22 cellular contexts compared by ENCODE assay signal in the genomic region with DNA sequence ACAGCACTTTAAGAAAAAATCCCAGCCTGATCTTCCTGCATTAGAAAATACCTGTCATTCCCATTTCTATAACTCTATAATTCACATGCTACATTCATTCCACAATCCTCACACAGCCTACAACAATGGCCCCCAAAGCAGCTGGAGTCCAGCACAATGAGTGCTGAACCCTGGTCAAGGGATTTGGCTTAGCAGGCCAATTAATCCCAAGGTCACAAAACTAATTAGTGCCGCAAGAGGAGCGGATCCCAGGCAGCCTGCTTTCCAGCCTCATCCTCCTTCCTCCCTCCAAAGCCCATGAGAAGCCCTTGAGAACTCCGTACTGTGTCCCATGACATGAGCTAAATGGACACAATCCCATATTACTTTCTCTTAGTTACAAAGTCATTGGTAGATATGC.
"Had no signal": no experiment of that assay in that cellular context is flagged by ENCODE, and none has a peak within 500 bp of the region (broad histone marks: within the 10 kb centered on the region; RNA-seq: fewer than 3 reads in every experiment).

No MANE protein-coding gene starts in this region.

- DNase-seq: Kasumi-1, MM.1S, NCI-H1105, NCI-H1417, NCI-H1436 treated with DMSO at 0.1 percent for 48 hours, NCI-H1694, NCI-H187 treated with DMSO at 0.1 percent for 48 hours, NCI-H2029 treated with DMSO at 0.1 percent for 48 hours, NCI-H2171 treated with DMSO at 0.1 percent for 48 hours, NCI-H345, NCI-H446 treated with DMSO at 0.1 percent for 48 hours, NCI-H510A treated with DMSO at 0.1 percent for 48 hours, PC-9, Peyer's patch, SHP77 treated with DMSO at 0.1 percent for 48 hours, SJCRH30 had no signal

- H3K36me3 ChIP-seq: Peyer's patch, SJCRH30 had no signal

- H3K4me3 ChIP-seq: K562, PC-9, Peyer's patch, SJCRH30 had no signal

- H2AFZ ChIP-seq: PC-9 had no signal

- H3K36me3 Mint-ChIP-seq: IgD-negative memory B cell had no signal

- H3K4me3 Mint-ChIP-seq: IgD-negative memory B cell had no signal

- H3K9me3 ChIP-seq: Peyer's patch, SJCRH30 had no signal

- H3K27ac ChIP-seq: HL-60, KMS-11, PC-9, Peyer's patch, SJCRH30 had no signal

- H3K4me1 ChIP-seq: SJCRH30 had no signal

- H3K27me3 ChIP-seq: Peyer's patch, SJCRH30 had no signal

- FAIRE-seq: HTR-8/SVneo, K562 had no signal

- H3K9ac ChIP-seq: KMS-11 had no signal

- ATAC-seq: K562, Right ventricle myocardium inferior had no signal

- H3K4me2 ChIP-seq: KMS-11, PC-9 had no signal
